19 cellular contexts compared by ENCODE assay signal in the genomic region with DNA sequence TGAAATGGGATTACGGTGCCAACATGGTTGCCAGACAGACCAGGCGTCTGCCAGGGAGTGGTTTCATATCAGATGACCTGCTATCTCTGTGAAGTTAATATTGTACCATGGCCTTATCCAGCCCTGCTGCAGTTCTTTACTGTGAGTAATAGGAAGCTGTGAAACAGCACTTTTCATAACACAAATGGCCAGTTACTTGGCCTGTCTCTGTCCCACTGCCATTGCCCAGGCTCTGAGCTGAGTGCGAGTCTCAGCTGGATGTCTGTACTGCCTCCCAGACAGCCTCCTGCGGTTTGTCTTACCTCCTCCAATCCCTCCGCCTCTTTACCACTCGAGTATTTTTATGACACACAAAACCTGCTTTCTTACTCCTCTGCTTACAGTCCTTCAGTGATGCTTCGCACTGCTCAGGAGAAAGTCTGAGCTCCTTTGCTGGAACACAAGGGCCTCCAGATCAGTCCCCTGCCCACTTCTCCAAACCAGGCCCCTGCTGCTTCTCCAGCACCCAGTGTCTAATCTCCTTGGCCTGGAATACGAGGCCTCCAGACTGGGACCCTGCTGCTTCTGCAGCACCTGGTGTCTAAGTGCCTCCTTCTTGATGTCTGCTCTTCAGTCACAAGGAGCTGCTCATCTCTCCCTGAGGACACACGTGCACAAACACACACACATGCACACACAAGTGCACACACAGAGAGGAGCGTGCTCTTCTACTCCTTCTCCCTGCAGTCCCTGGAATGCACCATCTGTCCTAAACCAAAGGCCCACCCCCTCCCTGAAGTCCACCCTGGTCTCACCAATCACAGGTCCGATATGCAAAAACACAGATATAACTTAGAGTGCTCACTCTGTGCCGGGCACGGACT. TPM values are rescaled to one million over a fixed set of nuclear protein-coding genes. Genes with fewer than 3 reads are reported as not detected.
DNase-seq lines count a peak whose midpoint lies in the region; ATAC-seq, FAIRE-seq and TF ChIP-seq lines count a peak whose summit lies in the region.
"Had no signal": no experiment of that assay in that cellular context is flagged by ENCODE, and none has a peak within 500 bp of the region (broad histone marks: within the 10 kb centered on the region; RNA-seq: fewer than 3 reads in every experiment).

No MANE protein-coding gene starts in this region.

- DNase-seq in A549 (ENCODE audit: low read depth in 1 of 2, low spot score in 1 of 2) (peak; percentile 35 to 57), D341Med (ENCODE audit: low spot score) (peak; percentile 69), right lobe of liver (peak in 2 of 3 donors; percentile 31 to 72), KG1 (lab: John Stamatoyannopoulos, UW) (no peak), activated T-cell treated with anti-CD3 and anti-CD28 coated beads for 4 hours (no peak)
- DNase-seq in activated naive CD8-positive, alpha-beta T cell treated with anti-CD3 and anti-CD28 coated beads for 36 hours, result no peak
- no peak for DNase-seq in effector memory CD4-positive, alpha-beta T cell
- DNase-seq: activated T-cell treated with anti-CD3 and anti-CD28 coated beads, Interleukin-2, amount 50 U/mL, for 4 hours; effector memory CD8-positive, alpha-beta T cell; GDM1; kidney; NCI-H510A treated with DMSO at 0.1 percent for 48 hours; nephron progenitor cell; Right ventricle myocardium superior; stimulated activated naive CD8-positive, alpha-beta T cell treated with anti-CD3 and anti-CD28 coated beads, Interleukin-15, amount 100 ng/mL, for 72 hours had no signal

- no peaks in the 10 kb centered on the region for H3K27me3 Mint-ChIP-seq in activated naive CD8-positive, alpha-beta T cell treated with anti-CD3 and anti-CD28 coated beads for 36 hours
- H3K27me3 Mint-ChIP-seq: stimulated activated naive CD8-positive, alpha-beta T cell treated with anti-CD3 and anti-CD28 coated beads, Interleukin-15, amount 100 ng/mL, for 72 hours had no signal

- H3K4me3 ChIP-seq in A549 (no peak overlapping the region), right lobe of liver (no peak overlapping the region)
- H3K4me3 ChIP-seq in effector memory CD4-positive, alpha-beta T cell (ENCODE audit: insufficient read depth, low read depth, low read length, poor library complexity, severe bottlenecking), result no peak overlapping the region
- H3K4me3 ChIP-seq: BLaER1 treated with 17β-estradiol and CSF1 and Interleukin-3, amounts not matched to agents 10 nM and 100 nM had no signal

- TF ChIP-seq RAD21 in A549 (conservative IDR thresholded peaks at IDR 0.05 in 1 of 2, IDR thresholded peaks at IDR 0.05 in 1 of 2), result no peak

- TF ChIP-seq CTCF in A549 (IDR thresholded peaks at IDR 0.05) (no peak), right lobe of liver (IDR thresholded peaks at IDR 0.05) (no peak)

- peaks cover 15% of the 10 kb centered on the region for H3K4me1 Mint-ChIP-seq in activated naive CD8-positive, alpha-beta T cell treated with anti-CD3 and anti-CD28 coated beads for 36 hours

- CTCF ChIA-PET in A549 (lab: Yijun Ruan, JAX), result interaction anchor here (1.0 to 5.7 kb wide), 4 partner anchors 13 to 194 kb away, joined by 4 to 70 read pairs (median 9); partner anchors contain the start of gene LRRC37B

- H3K9me3 Mint-ChIP-seq in activated naive CD8-positive, alpha-beta T cell treated with anti-CD3 and anti-CD28 coated beads for 36 hours, result no peaks in the 10 kb centered on the region
- H3K9me3 Mint-ChIP-seq: activated T-cell treated with anti-CD3 and anti-CD28 coated beads, Interleukin-2, amount 50 U/mL, for 4 hours; effector memory CD8-positive, alpha-beta T cell; stimulated activated naive CD8-positive, alpha-beta T cell treated with anti-CD3 and anti-CD28 coated beads, Interleukin-15, amount 100 ng/mL, for 72 hours had no signal

- H3K27ac Mint-ChIP-seq in activated naive CD8-positive, alpha-beta T cell treated with anti-CD3 and anti-CD28 coated beads for 36 hours, result peak overlapping the region; percentile 32

- peak overlapping the region; percentile 47 to 68; a peak in 5 of 6 replicates for H3K27ac ChIP-seq in A549
- H3K27ac ChIP-seq in right lobe of liver, result peak overlapping the region; percentile 69 to 82 (median 74)
- H3K27ac ChIP-seq in effector memory CD4-positive, alpha-beta T cell (ENCODE audit: insufficient read depth, low read length, poor library complexity, severe bottlenecking), result no peak overlapping the region
- H3K27ac ChIP-seq: BLaER1 treated with 17β-estradiol and CSF1 and Interleukin-3, amounts not matched to agents 10 nM and 100 nM had no signal

- H3K9me3 ChIP-seq in A549, result no peaks in the 10 kb centered on the region
- no peaks in the 10 kb centered on the region for H3K9me3 ChIP-seq in right lobe of liver
- H3K9me3 ChIP-seq in effector memory CD4-positive, alpha-beta T cell (ENCODE audit: control insufficient read depth, low read length), result no peaks in the 10 kb centered on the region
- H3K9me3 ChIP-seq: BLaER1 treated with 17β-estradiol and CSF1 and Interleukin-3, amounts not matched to agents 10 nM and 100 nM had no signal

- no peaks in the 10 kb centered on the region for H3K27me3 ChIP-seq in right lobe of liver
- no peaks in the 10 kb centered on the region for H3K27me3 ChIP-seq in effector memory CD4-positive, alpha-beta T cell (replicated peaks; ENCODE audit: control insufficient read depth, insufficient read depth, low read length, poor library complexity, severe bottlenecking)
- H3K27me3 ChIP-seq: BLaER1 treated with 17β-estradiol and CSF1 and Interleukin-3, amounts not matched to agents 10 nM and 100 nM had no signal

- intact Hi-C loops in right lobe of liver (cut with DNase I), result no loop called here

- POLR2A ChIA-PET in A549 (lab: Yijun Ruan, JAX), result no interaction called here

- ATAC-seq in A549, result peak in 1 of 2 experiments; percentile 21; a peak in 3 of 6 replicates
- peak; percentile 71 to 78 (median 75) for ATAC-seq in right lobe of liver
- no peak for ATAC-seq in HG03442 (IDR thresholded peaks at IDR 0.05; ENCODE audit: unreplicated experiment)
- ATAC-seq: activated T-cell treated with anti-CD3 and anti-CD28 coated beads, Interleukin-2, amount 50 U/mL, for 4 hours; effector memory CD8-positive, alpha-beta T cell; HCT116; sciatic nerve; stimulated activated naive CD8-positive, alpha-beta T cell treated with anti-CD3 and anti-CD28 coated beads, Interleukin-15, amount 100 ng/mL, for 72 hours had no signal

- H3K4me2 ChIP-seq in A549, result peak overlapping the region; percentile 41
- H3K4me2 ChIP-seq: BLaER1 treated with 17β-estradiol and CSF1 and Interleukin-3, amounts not matched to agents 10 nM and 100 nM had no signal

- H3K36me3 Mint-ChIP-seq in activated naive CD8-positive, alpha-beta T cell treated with anti-CD3 and anti-CD28 coated beads for 36 hours, result peaks cover 10% of the 10 kb centered on the region

- no peaks in the 10 kb centered on the region for H3K36me3 ChIP-seq in right lobe of liver
- H3K36me3 ChIP-seq in effector memory CD4-positive, alpha-beta T cell (ENCODE audit: control insufficient read depth, insufficient read depth, low read length), result no peaks in the 10 kb centered on the region
- H3K36me3 ChIP-seq: BLaER1 treated with 17β-estradiol and CSF1 and Interleukin-3, amounts not matched to agents 10 nM and 100 nM had no signal

- FAIRE-seq in A549 (lab: Jason Lieb, UNC), result no peak
- FAIRE-seq: kidney had no signal

- 68% methylated on average over 13 of the region's 13 CpGs for WGBS in A549 (ENCODE audit: missing lambda C conversion rate)
- 61% methylated on average over 13 of the region's 13 CpGs for WGBS in right lobe of liver (ENCODE audit: insufficient coverage, low coverage, low lambda C conversion rate, missing lambda C conversion rate)

- TF ChIP-seq POLR2A in A549 (IDR thresholded peaks at IDR 0.05; ENCODE audit: low read length) (no peak), right lobe of liver (IDR thresholded peaks at IDR 0.05) (peak; percentile 43)

- TF ChIP-seq EP300 in A549 (IDR thresholded peaks at IDR 0.05), result no peak

- H3K4me3 Mint-ChIP-seq in activated naive CD8-positive, alpha-beta T cell treated with anti-CD3 and anti-CD28 coated beads for 36 hours, result no peak overlapping the region

- peaks cover 37% of the 10 kb centered on the region for H3K4me1 ChIP-seq in A549
- H3K4me1 ChIP-seq in right lobe of liver, result peaks cover 0 to 41% (median 10%) of the 10 kb centered on the region in 4 donors
- H3K4me1 ChIP-seq in effector memory CD4-positive, alpha-beta T cell (ENCODE audit: control insufficient read depth, insufficient read depth, low read length, poor library complexity, severe bottlenecking), result peaks cover 15% of the 10 kb centered on the region

TF ChIP-seq in A549, 52 proteins besides CTCF, POLR2A, EP300 and RAD21 (continues in another document):
- TF ChIP-seq, protein P1, sequence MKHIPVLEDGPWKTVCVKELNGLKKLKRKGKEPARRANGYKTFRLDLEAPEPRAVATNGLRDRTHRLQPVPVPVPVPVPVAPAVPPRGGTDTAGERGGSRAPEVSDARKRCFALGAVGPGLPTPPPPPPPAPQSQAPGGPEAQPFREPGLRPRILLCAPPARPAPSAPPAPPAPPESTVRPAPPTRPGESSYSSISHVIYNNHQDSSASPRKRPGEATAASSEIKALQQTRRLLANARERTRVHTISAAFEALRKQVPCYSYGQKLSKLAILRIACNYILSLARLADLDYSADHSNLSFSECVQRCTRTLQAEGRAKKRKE (CRISPR knock-in tag; IDR thresholded peaks at IDR 0.05; ENCODE audit: low read depth), result no peak
- TF ChIP-seq MAFK (IDR thresholded peaks at IDR 0.05; ENCODE audit: partially characterized antibody), result peak; percentile 31
- TF ChIP-seq MAZ (IDR thresholded peaks at IDR 0.05; ENCODE audit: borderline replicate concordance, low read depth, low read length), result no peak
- TF ChIP-seq, protein P2, sequence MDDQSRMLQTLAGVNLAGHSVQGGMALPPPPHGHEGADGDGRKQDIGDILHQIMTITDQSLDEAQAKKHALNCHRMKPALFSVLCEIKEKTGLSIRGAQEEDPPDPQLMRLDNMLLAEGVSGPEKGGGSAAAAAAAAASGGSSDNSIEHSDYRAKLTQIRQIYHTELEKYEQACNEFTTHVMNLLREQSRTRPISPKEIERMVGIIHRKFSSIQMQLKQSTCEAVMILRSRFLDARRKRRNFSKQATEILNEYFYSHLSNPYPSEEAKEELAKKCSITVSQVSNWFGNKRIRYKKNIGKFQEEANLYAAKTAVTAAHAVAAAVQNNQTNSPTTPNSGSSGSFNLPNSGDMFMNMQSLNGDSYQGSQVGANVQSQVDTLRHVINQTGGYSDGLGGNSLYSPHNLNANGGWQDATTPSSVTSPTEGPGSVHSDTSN (IDR thresholded peaks at IDR 0.05), result no peak
- TF ChIP-seq ESRRA (IDR thresholded peaks at IDR 0.05; ENCODE audit: borderline replicate concordance, low read length), result no peak

RNA-seq across cellular contexts. Expression of gene RHOT1, which starts 17.1 kb away (rescaled TPM):
- polyA plus RNA-seq in A549 (2011; rRNA removed) (83.2 and 109 TPM in 2 replicates), A549 (2017; fragmentation: RNase III; extraction: RNeasy Plus Mini Kit Qiagen cat#74134 plus additional on column Dnase treatment) (25.8 to 27.6 TPM (median 26.6 TPM) in 3 replicates)
- polyA plus RNA-seq in A549 (2012; cell fraction: cytosol; rRNA removed), result 24.0 and 26.8 TPM in 2 replicates
- 9.2 and 13.4 TPM in 2 replicates for polyA plus RNA-seq in A549 (2012; cell fraction: nucleus; rRNA removed)
- 30.4 and 39.2 TPM in 2 replicates for polyA minus RNA-seq in A549 (2011; rRNA and poly(A)+ RNA removed)
- total RNA-seq in activated naive CD8-positive, alpha-beta T cell treated with anti-CD3 and anti-CD28 coated beads for 36 hours, result 10 to 100 TPM; 22.8 to 22.9 TPM
- total RNA-seq in right lobe of liver, result 10 to 100 TPM; 12.0 to 24.5 (median 14.2) TPM

Comparison
In these comparisons a context has a peak if more than half of its experiments do, and no peak if none do; other contexts are left out.
1. DNase-seq: peak in A549 (2 of 2), D341Med (single experiment) and right lobe of liver (2 of 3); none in activated naive CD8-positive, alpha-beta T cell treated with anti-CD3 and anti-CD28 coated beads for 36 hours (single experiment), KG1 (single experiment), effector memory CD4-positive, alpha-beta T cell (0 of 3) and activated T-cell treated with anti-CD3 and anti-CD28 coated beads for 4 hours (single experiment).